In genomic region chr17:56076980-56077379, GRCh38 we compare ENCODE assay signal across 31 cellular contexts.
"Had no signal": no experiment of that assay in that cellular context is flagged by ENCODE, and none has a peak within 500 bp of the region (broad histone marks: within the 10 kb centered on the region; RNA-seq: fewer than 3 reads in every experiment).

No MANE protein-coding gene starts in this region.

- DNase-seq: naive thymus-derived CD4-positive, alpha-beta T cell; nephron progenitor cell; nucleus accumbens; ovary; posterior cingulate gyrus; psoas muscle; right cardiac atrium; right lobe of liver; sigmoid colon; small intestine; stimulated activated CD4-positive, alpha-beta T cell treated with anti-CD3 and anti-CD28 coated beads, Interleukin-15, amount 100 ng/mL, for 24 hours; stimulated activated CD4-positive, alpha-beta T cell treated with anti-CD3 and anti-CD28 coated beads, Interleukin-2, amount 100 ng/mL, for 24 hours; stimulated activated CD4-positive, alpha-beta T cell treated with anti-CD3 and anti-CD28 coated beads, Interleukin-2, amount 100 ng/mL, for 48 hours; stimulated activated CD4-positive, alpha-beta T cell treated with anti-CD3 and anti-CD28 coated beads, Interleukin-4, amount 100 ng/mL, for 24 hours; stimulated activated naive CD4-positive, alpha-beta T cell; stimulated activated naive CD8-positive, alpha-beta T cell treated with anti-CD3 and anti-CD28 coated beads, Interleukin-15, amount 100 ng/mL, for 72 hours; stimulated activated naive CD8-positive, alpha-beta T cell treated with anti-CD3 and anti-CD28 coated beads, Interleukin-15, Interleukin-2, amounts not matched to agents 100 U/mL and 50 U/mL, for 24 hours; substantia nigra; testis; tibial artery; transverse colon; upper lobe of right lung; uterus had no signal

- H3K27me3 Mint-ChIP-seq: stimulated activated memory B cell treated with anti-CD40 and anti-IgM and Interleukin-4, amounts not matched to agents 10 μg/mL and 1 μg/mL and 100 μg/mL, for 72 hours; stimulated activated naive CD8-positive, alpha-beta T cell treated with anti-CD3 and anti-CD28 coated beads, Interleukin-15, amount 100 ng/mL, for 72 hours had no signal

- H3K9me3 ChIP-seq: neutrophil, ovary, psoas muscle, right lobe of liver, suprapubic skin, testis, tibial artery, transverse colon, upper lobe of right lung, uterus had no signal

- H3K79me2 ChIP-seq: parathyroid adenoma had no signal

- H3K4me3 ChIP-seq: ovary, psoas muscle, right lobe of liver, sigmoid colon, suprapubic skin, testis, tibial artery, transverse colon, upper lobe of right lung, uterus had no signal

- H3K27ac ChIP-seq: neutrophil, ovary, parathyroid adenoma, psoas muscle, right lobe of liver, sigmoid colon, suprapubic skin, testis, tibial artery, transverse colon, upper lobe of right lung, uterus had no signal

- H3K36me3 Mint-ChIP-seq: naive thymus-derived CD4-positive, alpha-beta T cell; natural killer cell treated with Interleukin-12 subunit alpha and Interleukin-12 subunit beta and Interleukin-15 and Interleukin-18, amount 100 ng/mL, for 72 hours; stimulated activated memory B cell treated with anti-CD40 and anti-IgM and Interleukin-4, amounts not matched to agents 10 μg/mL and 1 μg/mL and 100 μg/mL, for 72 hours; type B pancreatic cell had no signal

- H3K4me3 Mint-ChIP-seq: naive thymus-derived CD4-positive, alpha-beta T cell; natural killer cell treated with Interleukin-12 subunit alpha and Interleukin-12 subunit beta and Interleukin-15 and Interleukin-18, amount 100 ng/mL, for 72 hours; nephron progenitor cell; neural crest cell; stimulated activated memory B cell treated with anti-CD40 and anti-IgM and Interleukin-4, amounts not matched to agents 10 μg/mL and 1 μg/mL and 100 μg/mL, for 72 hours; stimulated activated naive CD8-positive, alpha-beta T cell treated with anti-CD3 and anti-CD28 coated beads, Interleukin-15, amount 100 ng/mL, for 72 hours; type B pancreatic cell had no signal

- H2AFZ ChIP-seq: parathyroid adenoma had no signal

- ATAC-seq: naive thymus-derived CD4-positive, alpha-beta T cell; natural killer cell treated with Interleukin-12 subunit alpha and Interleukin-12 subunit beta and Interleukin-15 and Interleukin-18, amount 100 ng/mL, for 72 hours; psoas muscle; right cardiac atrium; right lobe of liver; stimulated activated memory B cell treated with anti-CD40 and anti-IgM and Interleukin-4, amounts not matched to agents 10 μg/mL and 1 μg/mL and 100 μg/mL, for 72 hours; stimulated activated naive CD8-positive, alpha-beta T cell treated with anti-CD3 and anti-CD28 coated beads, Interleukin-15, amount 100 ng/mL, for 72 hours; stimulated activated naive CD8-positive, alpha-beta T cell treated with anti-CD3 and anti-CD28 coated beads, Interleukin-15, Interleukin-2, amounts not matched to agents 100 U/mL and 50 U/mL, for 24 hours; upper lobe of right lung had no signal

- H3K27me3 ChIP-seq: neutrophil, ovary, right lobe of liver, sigmoid colon, suprapubic skin, testis, tibial artery, transverse colon, upper lobe of right lung, uterus had no signal

- H3K36me3 ChIP-seq: neutrophil, ovary, right lobe of liver, sigmoid colon, suprapubic skin, tibial artery, transverse colon, upper lobe of right lung, uterus had no signal

- H3K4me1 ChIP-seq: parathyroid adenoma, psoas muscle, right lobe of liver, sigmoid colon, suprapubic skin, testis, tibial artery, transverse colon, upper lobe of right lung, uterus had no signal

- H3K9me3 Mint-ChIP-seq: type B pancreatic cell had no signal

- H3K27ac Mint-ChIP-seq: naive thymus-derived CD4-positive, alpha-beta T cell; natural killer cell treated with Interleukin-12 subunit alpha and Interleukin-12 subunit beta and Interleukin-15 and Interleukin-18, amount 100 ng/mL, for 72 hours; nephron progenitor cell; progenitor cell of endocrine pancreas; stimulated activated memory B cell treated with anti-CD40 and anti-IgM and Interleukin-4, amounts not matched to agents 10 μg/mL and 1 μg/mL and 100 μg/mL, for 72 hours; stimulated activated naive CD8-positive, alpha-beta T cell treated with anti-CD3 and anti-CD28 coated beads, Interleukin-15, amount 100 ng/mL, for 72 hours; type B pancreatic cell had no signal

- H3K4me1 Mint-ChIP-seq: naive thymus-derived CD4-positive, alpha-beta T cell; nephron progenitor cell; neural crest cell; stimulated activated memory B cell treated with anti-CD40 and anti-IgM and Interleukin-4, amounts not matched to agents 10 μg/mL and 1 μg/mL and 100 μg/mL, for 72 hours; stimulated activated naive CD8-positive, alpha-beta T cell treated with anti-CD3 and anti-CD28 coated beads, Interleukin-15, amount 100 ng/mL, for 72 hours had no signal
